ENCODE assay signal across 8 cellular contexts in genomic region chr9:113309204-113309813, GRCh38. TPM values are rescaled to one million over a fixed set of nuclear protein-coding genes. Genes with fewer than 3 reads are reported as not detected.
A peak's percentile ranks its signal among the peaks of the same experiment; 100 is the strongest.
DNase-seq lines count a peak whose midpoint lies in the region; ATAC-seq and TF ChIP-seq lines count a peak whose summit lies in the region.

No MANE protein-coding gene starts in this region.

- no peaks in the 10 kb centered on the region for H3K27me3 ChIP-seq in kidney epithelial cell (ENCODE audit: control insufficient read depth, insufficient read depth, low read length)
- no peaks in the 10 kb centered on the region for H3K27me3 ChIP-seq in uterus

- no peak overlapping the region for H3K27ac ChIP-seq in uterus

- DNase-seq in AML-193 (lab: John Stamatoyannopoulos, UW) (peak; percentile 63 to 75), GM12865 (ENCODE audit: low read depth) (peak; percentile 46), NCI-H69 (lab: John Stamatoyannopoulos, UW) (peak; percentile 67), astrocyte of the spinal cord (ENCODE audit: low read depth, low spot score) (peak; percentile 49), kidney epithelial cell (ENCODE audit: low read depth) (no peak), uterus (no peak), GDM1 (lab: John Stamatoyannopoulos, UW) (no peak)

- no peak for TF ChIP-seq POLR2A in uterus (IDR thresholded peaks at IDR 0.05)

- H3K36me3 ChIP-seq in kidney epithelial cell (ENCODE audit: control insufficient read depth, insufficient read depth, low read length) (no peaks in the 10 kb centered on the region), uterus (no peaks in the 10 kb centered on the region)

- H3K4me1 ChIP-seq in uterus = no peaks in the 10 kb centered on the region

- H3K4me3 ChIP-seq in GM12865 (ENCODE audit: low read depth, low read length) (no peak overlapping the region), astrocyte of the spinal cord (ENCODE audit: low read depth, low read length) (no peak overlapping the region), kidney epithelial cell (ENCODE audit: low read depth, low read length) (no peak overlapping the region), uterus (no peak overlapping the region)

- ATAC-seq in HG03139 (IDR thresholded peaks at IDR 0.05; ENCODE audit: unreplicated experiment) = no peak

- in situ Hi-C loops in astrocyte of the spinal cord (cut with HindIII; ENCODE audit: low sequenced_read_pairs) = no loop called here

- peak; percentile 48 for TF ChIP-seq CTCF in GM12865 (IDR thresholded peaks at IDR 0.05; ENCODE audit: insufficient read depth, low read depth, low read length, missing control alignments)
- peak; percentile 84 for TF ChIP-seq CTCF in astrocyte of the spinal cord (IDR thresholded peaks at IDR 0.05; ENCODE audit: low read depth, low read length)
- TF ChIP-seq CTCF in kidney epithelial cell (IDR thresholded peaks at IDR 0.05; ENCODE audit: insufficient read depth, low read length, poor library complexity, severe bottlenecking) = peak; percentile 71
- peak in 3 of 4 experiments; percentile 24 to 37 (median 25) for TF ChIP-seq CTCF in uterus (IDR thresholded peaks at IDR 0.05)

- intact Hi-C loops in uterus (cut with DNase I; ENCODE audit: low total_unique reads) = no loop called here

- H3K9me3 ChIP-seq in uterus = no peaks in the 10 kb centered on the region

RNA-seq across cellular contexts. Expression of gene RNF183, which starts 6.1 kb away (rescaled TPM):
- total RNA-seq in kidney epithelial cell (not detected in 2 replicates), uterus (under 1 TPM in 2 of 4 donors, not detected in 2; 0.35 to 0.82 TPM)

RNA-seq across cellular contexts. Expression of gene WDR31, which starts 30.8 kb away (rescaled TPM):
- 2.7 and 3.0 TPM in 2 replicates for total RNA-seq in kidney epithelial cell
- total RNA-seq in uterus = 1 to 10 TPM in 3 of 4 donors, under 1 TPM in 1; 0.29 to 3.6 (median 2.8) TPM

RNA-seq across cellular contexts. Expression of gene PRPF4, which starts 33.9 kb away (rescaled TPM):
- total RNA-seq in kidney epithelial cell (30.1 and 34.4 TPM in 2 replicates), uterus (10 to 100 TPM in 3 of 4 donors, 1 to 10 TPM in 1; 5.9 to 30.2 (median 18.4) TPM)

RNA-seq across cellular contexts. Expression of gene CDC26, which starts 33.9 kb away (rescaled TPM):
- total RNA-seq in kidney epithelial cell = 22.1 and 28.5 TPM in 2 replicates
- 10 to 100 TPM; 16.9 to 30.9 (median 26.3) TPM for total RNA-seq in uterus

RNA-seq across cellular contexts. Expression of gene BSPRY, which starts 40.0 kb away (rescaled TPM):
- 9.1 and 9.6 TPM in 2 replicates for total RNA-seq in kidney epithelial cell
- 1 to 10 TPM in 1 of 4 donors, under 1 TPM in 1, not detected in 2; 0.40 to 1.9 TPM for total RNA-seq in uterus

Comparison
In these comparisons a context has a peak if more than half of its experiments do, and no peak if none do; other contexts are left out.
1. DNase-seq: peak in AML-193 (2 of 2), GM12865 (single experiment), NCI-H69 (single experiment) and astrocyte of the spinal cord (single experiment); none in kidney epithelial cell (single experiment), uterus (0 of 2) and GDM1 (single experiment).
2. CTCF ChIP-seq: peak in every context shown above with its lines; median percentile 84 in astrocyte of the spinal cord; 71 in kidney epithelial cell; 48 in GM12865; 25 in uterus.